Comparison of ENCODE assay signal across 24 cellular contexts in genomic region chr1:220336391-220337065, GRCh38.
DNase-seq lines count a peak whose midpoint lies in the region; ATAC-seq and TF ChIP-seq lines count a peak whose summit lies in the region.
"Had no signal": no experiment of that assay in that cellular context is flagged by ENCODE, and none has a peak within 500 bp of the region (broad histone marks: within the 10 kb centered on the region; RNA-seq: fewer than 3 reads in every experiment).

No MANE protein-coding gene starts in this region.

- no peak overlapping the region for H2AFZ ChIP-seq in H9 (ENCODE audit: low read length)
- no peak overlapping the region for H2AFZ ChIP-seq in PC-9

- H4K20me1 ChIP-seq in H9 (ENCODE audit: control insufficient read depth, insufficient read depth, insufficient read length) (no peaks in the 10 kb centered on the region), PC-9 (ENCODE audit: insufficient read depth) (no peaks in the 10 kb centered on the region)

- H3K27me3 ChIP-seq in H9 (ENCODE audit: insufficient read depth, low read length) (no peaks in the 10 kb centered on the region), PC-9 (ENCODE audit: insufficient read depth, low read depth) (no peaks in the 10 kb centered on the region)
- H3K27me3 ChIP-seq: ascending aorta, Peyer's patch had no signal

- no peaks in the 10 kb centered on the region for H3K9me3 ChIP-seq in H9 (ENCODE audit: control insufficient read depth, low read depth, low read length)
- H3K9me3 ChIP-seq in PC-9 (ENCODE audit: insufficient read depth, low read depth) = no peaks in the 10 kb centered on the region
- H3K9me3 ChIP-seq: ascending aorta, MG63, Peyer's patch had no signal

- no peak overlapping the region for H2BK20ac ChIP-seq in H9 (ENCODE audit: low read depth, low read length, poor library complexity, severe bottlenecking)

- H2AK5ac ChIP-seq in H9 (ENCODE audit: insufficient read length, low read length) = no peak overlapping the region

- H3K36me3 Mint-ChIP-seq in H9 (ENCODE audit: insufficient read depth in 1 of 3, low read depth in 3 of 3) = no peaks in the 10 kb centered on the region; a peak in 1 of 7 replicates
- H3K36me3 Mint-ChIP-seq in activated CD8-positive, alpha-beta T cell treated with anti-CD3 and anti-CD28 coated beads for 36 hours (ENCODE audit: low read depth) = no peaks in the 10 kb centered on the region
- H3K36me3 Mint-ChIP-seq: CD8-positive, alpha-beta T cell had no signal

- DNase-seq in H9 = no peak
- no peak for DNase-seq in PC-9
- DNase-seq in epithelial cell of prostate (ENCODE audit: low read depth, low spot score) = peak; percentile 76
- peak; percentile 50 for DNase-seq in retinal pigment epithelial cell (ENCODE audit: low read depth)
- no peak for DNase-seq in iPS-NIHi7 (ENCODE audit: extremely low spot score)
- no peak for DNase-seq in activated CD8-positive, alpha-beta T cell treated with anti-CD3 and anti-CD28 coated beads for 36 hours
- DNase-seq: activated CD4-positive, CD25-positive, alpha-beta regulatory T cell; activated CD8-positive, alpha-beta T cell treated with anti-CD3 and anti-CD28 coated beads, Interleukin-2, amount 10 ng/mL, durations not matched to agents 7 days and 5 days; activated naive CD4-positive, alpha-beta T cell treated with Interleukin-2 at 50 U/mL for 16 hours; activated T-cell treated with anti-CD3 and anti-CD28 coated beads, Interleukin-2, amount 50 U/mL, for 24 hours; CD8-positive, alpha-beta T cell; DND-41; effector CD4-positive, alpha-beta T cell; IMR-90; left ventricle myocardium superior; Peyer's patch; stimulated activated CD4-positive, alpha-beta T cell treated with anti-CD3 and anti-CD28 coated beads, Interleukin-1b, Interleukin-23, amount 100 ng/mL, for 48 hours; stimulated activated naive CD4-positive, alpha-beta T cell had no signal

- peaks cover 19% of the 10 kb centered on the region for H3F3A ChIP-seq in PC-9 (ENCODE audit: insufficient read depth, low read depth)

- H3K79me1 ChIP-seq in H9 (ENCODE audit: insufficient read depth, low read depth, low read length, poor library complexity, severe bottlenecking) = no peaks in the 10 kb centered on the region

- no peak overlapping the region for H4K8ac ChIP-seq in H9 (replicated peaks; ENCODE audit: insufficient read length, low read depth, low read length)

- peaks cover 44 to 47% of the 10 kb centered on the region in 2 experiments for H3K4me1 Mint-ChIP-seq in H9
- H3K4me1 Mint-ChIP-seq in activated CD8-positive, alpha-beta T cell treated with anti-CD3 and anti-CD28 coated beads for 36 hours (ENCODE audit: low read depth) = no peaks in the 10 kb centered on the region
- H3K4me1 Mint-ChIP-seq: neural crest cell had no signal

- no peak overlapping the region for H3K56ac ChIP-seq in H9 (ENCODE audit: insufficient read length, low read depth, low read length)

- no peak overlapping the region for H3K4me2 ChIP-seq in H9 (ENCODE audit: insufficient read depth, insufficient read length, low read length)
- H3K4me2 ChIP-seq in PC-9 = peak overlapping the region; percentile 36; the same call in 1 of the 2 replicates

- H2BK120ac ChIP-seq in H9 (ENCODE audit: low read depth, low read length, poor library complexity, severe bottlenecking) = no peak overlapping the region

- CTCF ChIA-PET in PC-9 (lab: Charles Lee) = interaction anchor here (0.8 to 1.7 kb wide), 4 partner anchors 9 to 397 kb away, joined by 3 to 7 read pairs (median 4); no protein-coding TSS in a partner anchor
- CTCF ChIA-PET in activated CD8-positive, alpha-beta T cell treated with anti-CD3 and anti-CD28 coated beads for 36 hours (lab: Charles Lee) = no interaction called here

- H3K9ac ChIP-seq in H9 (ENCODE audit: extremely low read depth, insufficient read length, low read length) = no peak overlapping the region

- no peak for ATAC-seq in activated CD8-positive, alpha-beta T cell treated with anti-CD3 and anti-CD28 coated beads for 36 hours
- ATAC-seq in GM19397 (IDR thresholded peaks at IDR 0.05; ENCODE audit: unreplicated experiment) = no peak
- ATAC-seq: activated CD8-positive, alpha-beta T cell treated with anti-CD3 and anti-CD28 coated beads, Interleukin-2, amount 10 ng/mL, durations not matched to agents 7 days and 5 days; CD8-positive, alpha-beta T cell had no signal

- intact Hi-C loops in PC-9 (cut with micrococcal nuclease; ENCODE audit: unreplicated experiment) = loop anchor here (1.0 kb wide), 3 partner anchors 32 to 40 kb away; no protein-coding TSS in a partner anchor
- intact Hi-C loops in activated CD8-positive, alpha-beta T cell treated with anti-CD3 and anti-CD28 coated beads for 36 hours (cut with micrococcal nuclease) = no loop called here

- H4K5ac ChIP-seq in H9 (ENCODE audit: insufficient read length, low read depth, low read length) = no peak overlapping the region

- peak overlapping the region; percentile 97 to 98 (median 98) for H3K27ac Mint-ChIP-seq in H9
- no peak overlapping the region for H3K27ac Mint-ChIP-seq in activated CD8-positive, alpha-beta T cell treated with anti-CD3 and anti-CD28 coated beads for 36 hours
- H3K27ac Mint-ChIP-seq: activated CD8-positive, alpha-beta T cell treated with anti-CD3 and anti-CD28 coated beads, Interleukin-2, amount 10 ng/mL, durations not matched to agents 7 days and 5 days; activated T-cell treated with anti-CD3 and anti-CD28 coated beads, Interleukin-2, amount 50 U/mL, for 24 hours; CD8-positive, alpha-beta T cell; T-helper 2 cell treated with Interferon-gamma antibody and Interleukin-4, amounts not matched to agents 5 μg/mL and 100 μg/mL, for 36 hours had no signal

- H2BK5ac ChIP-seq in H9 (ENCODE audit: insufficient read length, low read length) = no peak overlapping the region

- POLR2A ChIA-PET in PC-9 (lab: Charles Lee; ENCODE audit: unreplicated experiment) = interaction anchor here (0.5 to 0.9 kb wide), 5 partner anchors 9 to 236 kb away, joined by 3 to 6 read pairs (median 4); no protein-coding TSS in a partner anchor
- POLR2A ChIA-PET in activated CD8-positive, alpha-beta T cell treated with anti-CD3 and anti-CD28 coated beads for 36 hours (lab: Charles Lee) = no interaction called here

- no peak overlapping the region for H2BK15ac ChIP-seq in H9 (ENCODE audit: low read depth, low read length)

- H4K91ac ChIP-seq in H9 (ENCODE audit: insufficient read length, low read depth, low read length) = no peak overlapping the region

- H3K4me3 Mint-ChIP-seq in H9 = no peak overlapping the region
- H3K4me3 Mint-ChIP-seq in activated CD8-positive, alpha-beta T cell treated with anti-CD3 and anti-CD28 coated beads for 36 hours = no peak overlapping the region
- H3K4me3 Mint-ChIP-seq: activated CD8-positive, alpha-beta T cell treated with anti-CD3 and anti-CD28 coated beads, Interleukin-2, amount 10 ng/mL, durations not matched to agents 7 days and 5 days; activated T-cell treated with anti-CD3 and anti-CD28 coated beads, Interleukin-2, amount 50 U/mL, for 24 hours; CD8-positive, alpha-beta T cell; neural crest cell; T-helper 2 cell treated with Interferon-gamma antibody and Interleukin-4, amounts not matched to agents 5 μg/mL and 100 μg/mL, for 36 hours had no signal

- no peaks in the 10 kb centered on the region for H3K36me3 ChIP-seq in PC-9 (ENCODE audit: low read depth)
- H3K36me3 ChIP-seq: ascending aorta, MG63, Peyer's patch had no signal

- peak overlapping the region; percentile 97 for H3K27ac ChIP-seq in H9 (ENCODE audit: insufficient read length, low read depth, low read length)
- H3K27ac ChIP-seq in PC-9 = peak overlapping the region; percentile 49
- H3K27ac ChIP-seq in epithelial cell of prostate = peak overlapping the region; percentile 70
- H3K27ac ChIP-seq: ascending aorta, Peyer's patch, SK-N-MC had no signal

- BruUV-seq in PC-9 (replicated peaks; lab: Mats Ljungman, UMichigan) = no TSS peak

- no peaks in the 10 kb centered on the region for H3K27me3 Mint-ChIP-seq in H9 (ENCODE audit: low read depth)
- peaks cover 3% of the 10 kb centered on the region for H3K27me3 Mint-ChIP-seq in activated CD8-positive, alpha-beta T cell treated with anti-CD3 and anti-CD28 coated beads for 36 hours

- H3K14ac ChIP-seq in H9 (ENCODE audit: insufficient read depth, low read length) = no peak overlapping the region; the same call in 1 of the 2 replicates

- TF ChIP-seq CTCF in H9 (conservative IDR thresholded peaks at IDR 0.05) (no peak), PC-9 (conservative IDR thresholded peaks at IDR 0.05) (no peak), retinal pigment epithelial cell (conservative IDR thresholded peaks at IDR 0.05; ENCODE audit: low read depth, low read length) (no peak)
- no peak for TF ChIP-seq CTCF in activated CD8-positive, alpha-beta T cell treated with anti-CD3 and anti-CD28 coated beads for 36 hours (IDR thresholded peaks at IDR 0.05)

- H3K23ac ChIP-seq in H9 (ENCODE audit: insufficient read length, low read depth, low read length) = no peak overlapping the region

- peak overlapping the region; percentile 83 for H2BK12ac ChIP-seq in H9 (ENCODE audit: insufficient read length, low read depth, low read length)

- H3K79me2 ChIP-seq in H9 (ENCODE audit: insufficient read depth, low read length) (no peaks in the 10 kb centered on the region), PC-9 (ENCODE audit: low read depth) (no peaks in the 10 kb centered on the region)

- no peak overlapping the region for H3K18ac ChIP-seq in H9 (ENCODE audit: insufficient read length, low read depth, low read length)

- no CpG with 5 or more reads among the region's 6 CpGs for WGBS in H9 (ENCODE audit: extremely low coverage, insufficient read length, low lambda C conversion rate)

- H3K23me2 ChIP-seq in H9 (ENCODE audit: insufficient read length, low read depth, low read length, poor library complexity, severe bottlenecking) = no peaks in the 10 kb centered on the region

- H3K4ac ChIP-seq in H9 (ENCODE audit: low read depth, low read length) = no peak overlapping the region

- no peak overlapping the region for H3T11ph ChIP-seq in H9 (ENCODE audit: low read length)

- peaks cover 12% of the 10 kb centered on the region; the same call in 1 of the 2 replicates for H3K4me1 ChIP-seq in H9 (ENCODE audit: insufficient read depth, low read length)
- peaks cover 33% of the 10 kb centered on the region for H3K4me1 ChIP-seq in PC-9 (replicated peaks; ENCODE audit: insufficient read depth)
- H3K4me1 ChIP-seq: ascending aorta, Peyer's patch had no signal

- H3K4me3 ChIP-seq in PC-9 (no peak overlapping the region), retinal pigment epithelial cell (ENCODE audit: low read length) (no peak overlapping the region)
- H3K4me3 ChIP-seq: ascending aorta, MG63, Peyer's patch, SK-N-MC had no signal

- no peaks in the 10 kb centered on the region for H3K9me2 ChIP-seq in PC-9 (ENCODE audit: insufficient read depth)

- no peaks in the 10 kb centered on the region for H3K9me3 Mint-ChIP-seq in H9
- H3K9me3 Mint-ChIP-seq in activated CD8-positive, alpha-beta T cell treated with anti-CD3 and anti-CD28 coated beads for 36 hours = no peaks in the 10 kb centered on the region
- H3K9me3 Mint-ChIP-seq: activated T-cell treated with anti-CD3 and anti-CD28 coated beads, Interleukin-2, amount 50 U/mL, for 24 hours; CD8-positive, alpha-beta T cell; neural crest cell; T-helper 2 cell treated with Interferon-gamma antibody and Interleukin-4, amounts not matched to agents 5 μg/mL and 100 μg/mL, for 36 hours had no signal

Comparison
In these comparisons a context has a peak if more than half of its experiments do, and no peak if none do; other contexts are left out.
1. DNase-seq: peak in epithelial cell of prostate (single experiment) and retinal pigment epithelial cell (single experiment); none in H9 (single experiment), PC-9 (0 of 2), iPS-NIHi7 (single experiment) and activated CD8-positive, alpha-beta T cell treated with anti-CD3 and anti-CD28 coated beads for 36 hours (single experiment).
2. Peak in every context shown above with its lines, with median percentiles within 50 percentile points of each other: H3K27ac ChIP-seq.